25 cellular contexts compared by ENCODE assay signal in genomic region chrX:17814557-17814956, GRCh38. TPM values are rescaled to one million over a fixed set of nuclear protein-coding genes. Genes with fewer than 3 reads are reported as not detected.
DNase-seq lines count a peak whose midpoint lies in the region; ATAC-seq, FAIRE-seq and TF ChIP-seq lines count a peak whose summit lies in the region.
"Had no signal": no experiment of that assay in that cellular context is flagged by ENCODE, and none has a peak within 500 bp of the region (broad histone marks: within the 10 kb centered on the region; RNA-seq: fewer than 3 reads in every experiment).

No MANE protein-coding gene starts in this region.

- peak; percentile 36 for DNase-seq in GM03348 (ENCODE audit: low spot score)
- DNase-seq in astrocyte (ENCODE audit: low read depth), result peak; percentile 1
- DNase-seq in fibroblast of villous mesenchyme (ENCODE audit: low read depth), result peak; percentile 6
- DNase-seq in urothelium cell line (ENCODE audit: low spot score), result peak; percentile 6
- DNase-seq in natural killer cell treated with Interleukin-12 subunit alpha and Interleukin-12 subunit beta and Interleukin-15 and Interleukin-18, amount 100 ng/mL, for 72 hours (ENCODE audit: low spot score), result no peak
- no peak for DNase-seq in stimulated activated naive CD8-positive, alpha-beta T cell treated with anti-CD3 and anti-CD28 coated beads, Interleukin-15, amount 100 ng/mL, for 72 hours
- DNase-seq: activated B cell treated with CpG ODN at 0.5 μM for 24 hours; activated CD8-positive, alpha-beta T cell treated with anti-CD3 and anti-CD28 coated beads, Interleukin-2, amount 10 ng/mL, durations not matched to agents 7 days and 5 days; activated T-cell treated with anti-CD3 and anti-CD28 coated beads, Interleukin-2, amount 50 U/mL, for 4 hours; DMS153; heart right ventricle; lower lobe of right lung; naive thymus-derived CD4-positive, alpha-beta T cell; NCI-H2081; NCI-H524; Right ventricle myocardium superior; stimulated activated CD4-positive, alpha-beta T cell treated with anti-CD3 and anti-CD28 coated beads, Interleukin-4, amount 100 ng/mL, for 24 hours; substantia nigra; T-helper 2 cell had no signal

- H3K4me3 ChIP-seq in astrocyte (ENCODE audit: insufficient read depth, low read depth, low read length) (no peak overlapping the region), fibroblast of villous mesenchyme (ENCODE audit: low read depth, low read length) (no peak overlapping the region)
- H3K4me3 ChIP-seq: GM23338, heart right ventricle, lower lobe of right lung, skin epidermis had no signal

- no peak overlapping the region for H3K4me2 ChIP-seq in astrocyte (ENCODE audit: low read length)
- H3K4me2 ChIP-seq: GM23338 had no signal

- no peaks in the 10 kb centered on the region for H3K79me2 ChIP-seq in astrocyte (ENCODE audit: insufficient read depth, low read length)

- H3K9ac ChIP-seq in astrocyte (ENCODE audit: low read length), result no peak overlapping the region

- no peaks in the 10 kb centered on the region for H3K9me3 Mint-ChIP-seq in astrocyte (ENCODE audit: unreplicated experiment)
- H3K9me3 Mint-ChIP-seq in natural killer cell treated with Interleukin-12 subunit alpha and Interleukin-12 subunit beta and Interleukin-15 and Interleukin-18, amount 100 ng/mL, for 72 hours, result no peaks in the 10 kb centered on the region
- no peaks in the 10 kb centered on the region for H3K9me3 Mint-ChIP-seq in stimulated activated naive CD8-positive, alpha-beta T cell treated with anti-CD3 and anti-CD28 coated beads, Interleukin-15, amount 100 ng/mL, for 72 hours
- H3K9me3 Mint-ChIP-seq: activated B cell treated with CpG ODN at 0.5 μM for 24 hours; activated naive CD4-positive, alpha-beta T cell treated with anti-CD3 and anti-CD28 coated beads, Interleukin-2, amount 50 U/mL, for 72 hours; activated T-cell treated with anti-CD3 and anti-CD28 coated beads, Interleukin-2, amount 50 U/mL, for 4 hours; dendritic cell treated with granulocyte-macrophage colony-stimulating factor and Interleukin-4, amounts not matched to agents 40 ng/mL and 50 ng/mL, for 4 days; GM23338; naive thymus-derived CD4-positive, alpha-beta T cell had no signal

- no peaks in the 10 kb centered on the region for H3K36me3 ChIP-seq in astrocyte (ENCODE audit: insufficient read depth, low read length)
- H3K36me3 ChIP-seq: heart right ventricle, lower lobe of right lung had no signal

- H3K9me3 ChIP-seq in astrocyte (ENCODE audit: insufficient read depth, low read depth, low read length), result no peaks in the 10 kb centered on the region
- H3K9me3 ChIP-seq: heart right ventricle, lower lobe of right lung had no signal

- no peak overlapping the region for H3K27ac ChIP-seq in astrocyte (ENCODE audit: low read depth, low read length)
- H3K27ac ChIP-seq: C4-2B, heart right ventricle, lower lobe of right lung, skin epidermis had no signal

- no peak overlapping the region for H2AFZ ChIP-seq in astrocyte (ENCODE audit: low read depth, low read length)
- H2AFZ ChIP-seq: GM23338 had no signal

- H3K27me3 Mint-ChIP-seq in astrocyte (ENCODE audit: low read depth, unreplicated experiment), result peaks cover 2% of the 10 kb centered on the region
- peaks cover 0 to 13% of the 10 kb centered on the region in 2 donors for H3K27me3 Mint-ChIP-seq in natural killer cell treated with Interleukin-12 subunit alpha and Interleukin-12 subunit beta and Interleukin-15 and Interleukin-18, amount 100 ng/mL, for 72 hours
- no peaks in the 10 kb centered on the region for H3K27me3 Mint-ChIP-seq in stimulated activated naive CD8-positive, alpha-beta T cell treated with anti-CD3 and anti-CD28 coated beads, Interleukin-15, amount 100 ng/mL, for 72 hours
- H3K27me3 Mint-ChIP-seq: activated B cell treated with CpG ODN at 0.5 μM for 24 hours; naive thymus-derived CD4-positive, alpha-beta T cell had no signal

- FAIRE-seq in astrocyte (lab: Jason Lieb, UNC) (no peak), urothelium cell line (lab: Jason Lieb, UNC) (no peak)

- no peaks in the 10 kb centered on the region for H3K4me1 ChIP-seq in astrocyte (ENCODE audit: insufficient read depth, low read length)
- H3K4me1 ChIP-seq: lower lobe of right lung had no signal

- H3K27ac Mint-ChIP-seq in astrocyte (ENCODE audit: unreplicated experiment), result no peak overlapping the region
- no peak overlapping the region for H3K27ac Mint-ChIP-seq in natural killer cell treated with Interleukin-12 subunit alpha and Interleukin-12 subunit beta and Interleukin-15 and Interleukin-18, amount 100 ng/mL, for 72 hours
- H3K27ac Mint-ChIP-seq in stimulated activated naive CD8-positive, alpha-beta T cell treated with anti-CD3 and anti-CD28 coated beads, Interleukin-15, amount 100 ng/mL, for 72 hours, result no peak overlapping the region
- H3K27ac Mint-ChIP-seq: activated B cell treated with CpG ODN at 0.5 μM for 24 hours; activated CD8-positive, alpha-beta T cell treated with anti-CD3 and anti-CD28 coated beads, Interleukin-2, amount 10 ng/mL, durations not matched to agents 7 days and 5 days; activated naive CD4-positive, alpha-beta T cell treated with anti-CD3 and anti-CD28 coated beads, Interleukin-2, amount 50 U/mL, for 72 hours; dendritic cell treated with granulocyte-macrophage colony-stimulating factor and Interleukin-4, amounts not matched to agents 40 ng/mL and 50 ng/mL, for 4 days; GM23338; naive thymus-derived CD4-positive, alpha-beta T cell had no signal

- no peaks in the 10 kb centered on the region for H4K20me1 ChIP-seq in astrocyte (ENCODE audit: insufficient read depth, low read length)

- H3K4me3 Mint-ChIP-seq in astrocyte (ENCODE audit: unreplicated experiment), result no peak overlapping the region
- H3K4me3 Mint-ChIP-seq in natural killer cell treated with Interleukin-12 subunit alpha and Interleukin-12 subunit beta and Interleukin-15 and Interleukin-18, amount 100 ng/mL, for 72 hours, result no peak overlapping the region
- no peak overlapping the region for H3K4me3 Mint-ChIP-seq in stimulated activated naive CD8-positive, alpha-beta T cell treated with anti-CD3 and anti-CD28 coated beads, Interleukin-15, amount 100 ng/mL, for 72 hours
- H3K4me3 Mint-ChIP-seq: activated B cell treated with CpG ODN at 0.5 μM for 24 hours; activated CD8-positive, alpha-beta T cell treated with anti-CD3 and anti-CD28 coated beads, Interleukin-2, amount 10 ng/mL, durations not matched to agents 7 days and 5 days; activated T-cell treated with anti-CD3 and anti-CD28 coated beads, Interleukin-2, amount 50 U/mL, for 4 hours; dendritic cell treated with granulocyte-macrophage colony-stimulating factor and Interleukin-4, amounts not matched to agents 40 ng/mL and 50 ng/mL, for 4 days; GM23338; naive thymus-derived CD4-positive, alpha-beta T cell had no signal

- no peak for ATAC-seq in natural killer cell treated with Interleukin-12 subunit alpha and Interleukin-12 subunit beta and Interleukin-15 and Interleukin-18, amount 100 ng/mL, for 72 hours
- ATAC-seq in stimulated activated naive CD8-positive, alpha-beta T cell treated with anti-CD3 and anti-CD28 coated beads, Interleukin-15, amount 100 ng/mL, for 72 hours, result no peak
- ATAC-seq in HG03442 (IDR thresholded peaks at IDR 0.05; ENCODE audit: unreplicated experiment), result no peak
- ATAC-seq: activated CD8-positive, alpha-beta T cell treated with anti-CD3 and anti-CD28 coated beads, Interleukin-2, amount 10 ng/mL, durations not matched to agents 7 days and 5 days; activated naive CD4-positive, alpha-beta T cell treated with anti-CD3 and anti-CD28 coated beads, Interleukin-2, amount 50 U/mL, for 72 hours; activated T-cell treated with anti-CD3 and anti-CD28 coated beads, Interleukin-2, amount 50 U/mL, for 4 hours; GM23338; lower lobe of right lung; naive thymus-derived CD4-positive, alpha-beta T cell had no signal

- no peaks in the 10 kb centered on the region for H3K36me3 Mint-ChIP-seq in astrocyte (ENCODE audit: low read depth, unreplicated experiment)
- no peaks in the 10 kb centered on the region for H3K36me3 Mint-ChIP-seq in natural killer cell treated with Interleukin-12 subunit alpha and Interleukin-12 subunit beta and Interleukin-15 and Interleukin-18, amount 100 ng/mL, for 72 hours
- H3K36me3 Mint-ChIP-seq: activated naive CD4-positive, alpha-beta T cell treated with anti-CD3 and anti-CD28 coated beads, Interleukin-2, amount 50 U/mL, for 72 hours; naive thymus-derived CD4-positive, alpha-beta T cell had no signal

- H3K27me3 ChIP-seq in astrocyte (ENCODE audit: insufficient read depth, low read length), result no peaks in the 10 kb centered on the region
- H3K27me3 ChIP-seq: heart right ventricle had no signal

- TF ChIP-seq CTCF in astrocyte (IDR thresholded peaks at IDR 0.05; ENCODE audit: insufficient read depth, low read depth, low read length) (no peak), fibroblast of villous mesenchyme (IDR thresholded peaks at IDR 0.05; ENCODE audit: insufficient read depth, low read depth, low read length) (no peak)

- peaks cover 2% of the 10 kb centered on the region for H3K4me1 Mint-ChIP-seq in astrocyte (ENCODE audit: low read depth, unreplicated experiment)
- H3K4me1 Mint-ChIP-seq in natural killer cell treated with Interleukin-12 subunit alpha and Interleukin-12 subunit beta and Interleukin-15 and Interleukin-18, amount 100 ng/mL, for 72 hours (ENCODE audit: low read depth in 2 of 2), result no peaks in the 10 kb centered on the region
- H3K4me1 Mint-ChIP-seq in stimulated activated naive CD8-positive, alpha-beta T cell treated with anti-CD3 and anti-CD28 coated beads, Interleukin-15, amount 100 ng/mL, for 72 hours, result no peaks in the 10 kb centered on the region
- H3K4me1 Mint-ChIP-seq: activated B cell treated with CpG ODN at 0.5 μM for 24 hours, GM23338 had no signal

RNA-seq across cellular contexts. Expression of gene RAI2, which starts 46.5 kb away (rescaled TPM):
- total RNA-seq in astrocyte (0.50 and 0.66 TPM in 2 replicates), fibroblast of villous mesenchyme (not detected in 2 replicates)
- 1 to 10 TPM in 1 of 2 donors, not detected in 1; 1.1 TPM for total RNA-seq in natural killer cell treated with Interleukin-12 subunit alpha and Interleukin-12 subunit beta and Interleukin-15 and Interleukin-18, amount 100 ng/mL, for 72 hours
- total RNA-seq: activated B cell treated with CpG ODN at 0.5 μM for 24 hours; activated CD8-positive, alpha-beta T cell treated with anti-CD3 and anti-CD28 coated beads, Interleukin-2, amount 10 ng/mL, durations not matched to agents 7 days and 5 days had no signal

Comparison
In these comparisons a context has a peak if more than half of its experiments do, and no peak if none do; other contexts are left out.
1. DNase-seq: peak in GM03348 (single experiment), astrocyte (single experiment), fibroblast of villous mesenchyme (single experiment) and urothelium cell line (single experiment); none in natural killer cell treated with Interleukin-12 subunit alpha and Interleukin-12 subunit beta and Interleukin-15 and Interleukin-18, amount 100 ng/mL, for 72 hours (single experiment) and stimulated activated naive CD8-positive, alpha-beta T cell treated with anti-CD3 and anti-CD28 coated beads, Interleukin-15, amount 100 ng/mL, for 72 hours (0 of 2).